ENCODE assay signal across 7 cellular contexts in the genomic region with DNA sequence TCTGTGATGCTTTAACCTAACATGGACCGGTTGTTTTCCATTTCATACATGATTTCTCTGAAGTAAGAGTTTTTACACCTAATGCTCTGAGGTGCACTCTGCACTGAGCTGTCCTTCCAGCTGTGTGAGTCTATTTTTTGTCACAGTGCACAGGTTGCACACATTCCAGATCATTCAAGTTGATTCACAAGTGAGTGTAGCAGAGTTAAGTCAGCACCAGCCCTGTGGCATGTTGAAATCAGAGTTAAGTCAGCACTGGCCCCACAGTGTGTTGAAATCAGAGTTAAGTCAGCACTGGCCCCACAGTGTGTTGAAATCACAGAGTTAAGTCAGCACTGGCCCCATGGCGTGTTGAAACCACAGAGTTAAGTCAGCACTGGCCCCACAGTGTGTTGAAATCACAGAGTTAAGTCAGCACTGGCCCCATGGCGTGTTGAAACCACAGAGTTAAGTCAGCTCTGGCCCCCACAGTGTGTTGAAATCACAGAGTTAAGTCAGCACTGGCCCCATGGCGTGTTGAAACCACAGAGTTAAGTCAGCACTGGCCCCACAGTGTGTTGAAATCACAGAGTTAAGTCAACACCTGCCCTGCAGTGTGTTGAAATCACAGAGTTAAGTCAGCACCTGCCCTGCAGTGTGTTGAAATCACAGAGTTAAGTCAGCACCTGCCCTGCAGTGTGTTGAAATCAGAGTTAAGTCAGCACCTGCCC. TPM values are rescaled to one million over a fixed set of nuclear protein-coding genes. Genes with fewer than 3 reads are reported as not detected.
A peak's percentile ranks its signal among the peaks of the same experiment; 100 is the strongest.
DNase-seq lines count a peak whose midpoint lies in the region; ATAC-seq and TF ChIP-seq lines count a peak whose summit lies in the region.
"Not testable (repeated sequence)": the region's sequence is repeated elsewhere in the genome, so short reads cannot be mapped to it uniquely, and the experiment has no call there.

No MANE protein-coding gene starts in this region.

- H3K4me1 ChIP-seq in PC-9 (replicated peaks; ENCODE audit: insufficient read depth) (peaks cover 23% of the 10 kb centered on the region), mammary epithelial cell (ENCODE audit: insufficient read depth, low read length) (peaks cover 14% of the 10 kb centered on the region), esophagus squamous epithelium (peaks cover 0 to 40% (median 21%) of the 10 kb centered on the region in 3 donors)

- intact Hi-C loops in PC-9 (cut with micrococcal nuclease; ENCODE audit: unreplicated experiment), result loop anchor here (10.0 kb wide), 1 partner anchor 291 kb away; no protein-coding TSS in a partner anchor
- intact Hi-C loops in activated CD4-positive, alpha-beta memory T cell treated with anti-CD3 and anti-CD28 coated beads for 36 hours (cut with micrococcal nuclease); mammary epithelial cell (cut with micrococcal nuclease); esophagus squamous epithelium (cut with DNase I): not testable (repeated sequence)

- H3K9ac ChIP-seq in mammary epithelial cell (ENCODE audit: insufficient read depth, low read length), result not testable (repeated sequence)

- peaks cover 53% of the 10 kb centered on the region for H3K36me3 Mint-ChIP-seq in activated CD4-positive, alpha-beta memory T cell treated with anti-CD3 and anti-CD28 coated beads for 36 hours
- H3K36me3 Mint-ChIP-seq in naive thymus-derived CD8-positive, alpha-beta T cell, result peaks cover 0 to 62% (median 15%) of the 10 kb centered on the region in 3 donors
- peaks cover 88% of the 10 kb centered on the region for H3K36me3 Mint-ChIP-seq in stimulated activated effector memory CD8-positive, alpha-beta T cell treated with anti-CD3 and anti-CD28 coated beads, Interleukin-12 subunit alpha, Interleukin-12 subunit beta, amount 100 ng/mL, for 72 hours

- H4K20me1 ChIP-seq in PC-9 (ENCODE audit: insufficient read depth); mammary epithelial cell (ENCODE audit: insufficient read depth, low read length): not testable (repeated sequence)

- CTCF ChIA-PET in PC-9 (lab: Charles Lee); activated CD4-positive, alpha-beta memory T cell treated with anti-CD3 and anti-CD28 coated beads for 36 hours (lab: Charles Lee); mammary epithelial cell (lab: Charles Lee; ENCODE audit: low non-redundant PET): not testable (repeated sequence)

- not testable (repeated sequence) for TF ChIP-seq CTCF in PC-9 (conservative IDR thresholded peaks at IDR 0.05); mammary epithelial cell (conservative IDR thresholded peaks at IDR 0.05 in 1 of 2, IDR thresholded peaks at IDR 0.05 in 1 of 2; ENCODE audit: extremely low read depth in 1 of 2, insufficient read depth in 1 of 2, low read depth in 1 of 2, low read length in 2 of 2); esophagus squamous epithelium (IDR thresholded peaks at IDR 0.05)

- H3K27me3 ChIP-seq in PC-9 (ENCODE audit: insufficient read depth, low read depth); mammary epithelial cell (ENCODE audit: insufficient read depth, low read length); esophagus squamous epithelium: not testable (repeated sequence)

- POLR2A ChIA-PET in PC-9 (lab: Charles Lee; ENCODE audit: unreplicated experiment), result not testable (repeated sequence)
- POLR2A ChIA-PET in activated CD4-positive, alpha-beta memory T cell treated with anti-CD3 and anti-CD28 coated beads for 36 hours (lab: Charles Lee), result interaction anchor here (0.7 to 1.1 kb wide), 3 partner anchors 12 to 88 kb away, joined by 3 to 5 read pairs (median 3); a partner anchor contains a TSS
- POLR2A ChIA-PET in naive thymus-derived CD8-positive, alpha-beta T cell (lab: Charles Lee), result interaction anchor here (0.7 to 1.2 kb wide), 2 partner anchors 11 to 46 kb away, joined by 3 read pairs; no protein-coding TSS in a partner anchor

- H3K4me2 ChIP-seq in PC-9; mammary epithelial cell (ENCODE audit: insufficient read depth, low read depth, low read length): not testable (repeated sequence)

- peak overlapping the region; percentile 88 for H3K27ac Mint-ChIP-seq in activated CD4-positive, alpha-beta memory T cell treated with anti-CD3 and anti-CD28 coated beads for 36 hours
- H3K27ac Mint-ChIP-seq in naive thymus-derived CD8-positive, alpha-beta T cell, result peak overlapping the region in 6 of 10 donors; percentile 12 to 79 (median 46)
- H3K27ac Mint-ChIP-seq in stimulated activated effector memory CD8-positive, alpha-beta T cell treated with anti-CD3 and anti-CD28 coated beads, Interleukin-12 subunit alpha, Interleukin-12 subunit beta, amount 100 ng/mL, for 72 hours, result peak overlapping the region; percentile 87

- H3K9me2 ChIP-seq in PC-9 (ENCODE audit: insufficient read depth), result not testable (repeated sequence)

- not testable (repeated sequence) for H3K27me3 Mint-ChIP-seq in activated CD4-positive, alpha-beta memory T cell treated with anti-CD3 and anti-CD28 coated beads for 36 hours; naive thymus-derived CD8-positive, alpha-beta T cell

- peaks cover 47% of the 10 kb centered on the region for H3K4me1 Mint-ChIP-seq in activated CD4-positive, alpha-beta memory T cell treated with anti-CD3 and anti-CD28 coated beads for 36 hours (ENCODE audit: low read depth)
- H3K4me1 Mint-ChIP-seq in naive thymus-derived CD8-positive, alpha-beta T cell, result peaks cover 12 to 37% (median 24%) of the 10 kb centered on the region in 4 donors
- H3K4me1 Mint-ChIP-seq in stimulated activated effector memory CD8-positive, alpha-beta T cell treated with anti-CD3 and anti-CD28 coated beads, Interleukin-12 subunit alpha, Interleukin-12 subunit beta, amount 100 ng/mL, for 72 hours, result peaks cover 44% of the 10 kb centered on the region

- H3K9me3 ChIP-seq in PC-9 (ENCODE audit: insufficient read depth, low read depth); esophagus squamous epithelium: not testable (repeated sequence)
- H3K9me3 ChIP-seq in mammary epithelial cell (replicated peaks; ENCODE audit: insufficient read depth, low read length), result peaks cover 26% of the 10 kb centered on the region

- not testable (repeated sequence) for H3K4me3 ChIP-seq in PC-9; mammary epithelial cell (replicated peaks in 1 of 3; ENCODE audit: insufficient read depth in 1 of 3, low read depth in 2 of 3, low read length in 3 of 3); esophagus squamous epithelium

- H3K36me3 ChIP-seq in PC-9 (ENCODE audit: low read depth), result peaks cover 23% of the 10 kb centered on the region
- peaks cover 33% of the 10 kb centered on the region for H3K36me3 ChIP-seq in mammary epithelial cell (ENCODE audit: insufficient read depth, low read length)
- peaks cover 27 to 92% (median 36%) of the 10 kb centered on the region in 3 donors for H3K36me3 ChIP-seq in esophagus squamous epithelium

- not testable (repeated sequence) for H2AFZ ChIP-seq in PC-9; mammary epithelial cell (ENCODE audit: low read depth, low read length)

- DNase-seq in HCEC 1CT (peak; percentile 9), mammary epithelial cell (peak; percentile 17)
- DNase-seq in PC-9; esophagus squamous epithelium (lab: John Stamatoyannopoulos, UW); naive thymus-derived CD8-positive, alpha-beta T cell; stimulated activated effector memory CD8-positive, alpha-beta T cell treated with anti-CD3 and anti-CD28 coated beads, Interleukin-12 subunit alpha, Interleukin-12 subunit beta, amount 100 ng/mL, for 72 hours (ENCODE audit: low spot score in 2 of 2): not testable (repeated sequence)
- peak; percentile 42 for DNase-seq in activated CD4-positive, alpha-beta memory T cell treated with anti-CD3 and anti-CD28 coated beads for 36 hours

- H3K79me2 ChIP-seq in PC-9 (ENCODE audit: low read depth), result peaks cover 26% of the 10 kb centered on the region
- peaks cover 64% of the 10 kb centered on the region for H3K79me2 ChIP-seq in mammary epithelial cell (ENCODE audit: insufficient read depth, low read length)

- not testable (repeated sequence) for H3K4me3 Mint-ChIP-seq in activated CD4-positive, alpha-beta memory T cell treated with anti-CD3 and anti-CD28 coated beads for 36 hours; naive thymus-derived CD8-positive, alpha-beta T cell; stimulated activated effector memory CD8-positive, alpha-beta T cell treated with anti-CD3 and anti-CD28 coated beads, Interleukin-12 subunit alpha, Interleukin-12 subunit beta, amount 100 ng/mL, for 72 hours

- peak overlapping the region; percentile 63 for H3K27ac ChIP-seq in PC-9
- not testable (repeated sequence) for H3K27ac ChIP-seq in mammary epithelial cell (ENCODE audit: insufficient read depth, low read depth, low read length)
- peak overlapping the region in 3 of 4 donors; percentile 31 to 61 (median 61) for H3K27ac ChIP-seq in esophagus squamous epithelium

- ATAC-seq in naive thymus-derived CD8-positive, alpha-beta T cell, result not testable (repeated sequence)
- ATAC-seq in stimulated activated effector memory CD8-positive, alpha-beta T cell treated with anti-CD3 and anti-CD28 coated beads, Interleukin-12 subunit alpha, Interleukin-12 subunit beta, amount 100 ng/mL, for 72 hours, result peak; percentile 45

- not testable (repeated sequence) for TF ChIP-seq POLR2A in esophagus squamous epithelium (IDR thresholded peaks at IDR 0.05)

- not testable (repeated sequence) for BruUV-seq in PC-9 (replicated peaks; lab: Mats Ljungman, UMichigan); mammary epithelial cell (replicated peaks; lab: Mats Ljungman, UMichigan)

- H3F3A ChIP-seq in PC-9 (ENCODE audit: insufficient read depth, low read depth), result peaks cover 59% of the 10 kb centered on the region

- dilution Hi-C loops in mammary epithelial cell (cut with HindIII; ENCODE audit: low sequenced_read_pairs), result not testable (repeated sequence)

- in situ Hi-C loops in mammary epithelial cell (cut with MboI; ENCODE audit: low sequenced_read_pairs in 2 of 2), result loop anchor here in 1 of 2 donors (10.0 kb wide), 1 partner anchor 81 kb away; no protein-coding TSS in a partner anchor

- peaks cover 13% of the 10 kb centered on the region for H3K9me3 Mint-ChIP-seq in activated CD4-positive, alpha-beta memory T cell treated with anti-CD3 and anti-CD28 coated beads for 36 hours
- not testable (repeated sequence) for H3K9me3 Mint-ChIP-seq in naive thymus-derived CD8-positive, alpha-beta T cell; stimulated activated effector memory CD8-positive, alpha-beta T cell treated with anti-CD3 and anti-CD28 coated beads, Interleukin-12 subunit alpha, Interleukin-12 subunit beta, amount 100 ng/mL, for 72 hours

- WGBS in mammary epithelial cell (ENCODE audit: low coverage, missing lambda C conversion rate), result 54% methylated on average over 3 of the region's 4 CpGs
- 47 to 90% methylated on average over 3 to 4 of the region's 4 CpGs for WGBS in esophagus squamous epithelium, 2 donors

RNA-seq across cellular contexts. Expression of a gene that starts 11.7 kb away (rescaled TPM):
- 24.3 and 38.7 TPM in 2 replicates for total RNA-seq in PC-9 (2021)
- 10 to 100 TPM; 20.2 to 21.5 TPM for total RNA-seq in activated CD4-positive, alpha-beta memory T cell treated with anti-CD3 and anti-CD28 coated beads for 36 hours
- total RNA-seq in mammary epithelial cell, result 10 to 100 TPM; 11.8 to 33.2 TPM
- 6.2 TPM for polyA plus RNA-seq in mammary epithelial cell
- 5.6 TPM for polyA minus RNA-seq in mammary epithelial cell
- total RNA-seq in esophagus squamous epithelium, result 10 to 100 TPM in 3 of 4 donors, 1 to 10 TPM in 1; 7.2 to 12.8 (median 11.5) TPM
- total RNA-seq in naive thymus-derived CD8-positive, alpha-beta T cell, result 10 to 100 TPM; 39.4 to 39.5 TPM
- polyA plus RNA-seq in naive thymus-derived CD8-positive, alpha-beta T cell, result 1 to 10 TPM; 1.9 to 6.2 (median 2.4) TPM

RNA-seq across cellular contexts. Expression of a gene that starts 45.6 kb away (rescaled TPM):
- total RNA-seq in PC-9 (2021), result 79.4 and 88.6 TPM in 2 replicates
- 10 to 100 TPM; 47.3 to 50.3 TPM for total RNA-seq in activated CD4-positive, alpha-beta memory T cell treated with anti-CD3 and anti-CD28 coated beads for 36 hours
- total RNA-seq in mammary epithelial cell, result 100 to 1,000 TPM in 1 of 2 donors, 10 to 100 TPM in 1; 80.4 to 109 TPM
- 120 TPM for polyA plus RNA-seq in mammary epithelial cell
- 86.1 TPM for polyA minus RNA-seq in mammary epithelial cell
- 10 to 100 TPM; 56.6 to 78.7 (median 67.5) TPM for total RNA-seq in esophagus squamous epithelium
- 100 to 1,000 TPM; 107 to 112 TPM for total RNA-seq in naive thymus-derived CD8-positive, alpha-beta T cell
- polyA plus RNA-seq in naive thymus-derived CD8-positive, alpha-beta T cell, result 10 to 100 TPM; 56.7 to 75.1 (median 59.2) TPM
